Comparison of ENCODE assay signal across 1 cellular context in genomic region chr1:20630730-20631129, GRCh38.
A peak's percentile ranks its signal among the peaks of the same experiment; 100 is the strongest.
TF ChIP-seq lines count a peak whose summit lies in the region.

No MANE protein-coding gene starts in this region.

TF ChIP-seq in K562, 482 proteins besides CTCF, POLR2A, EP300 and RAD21 (continued from another document and continues in another):
- TF ChIP-seq OTX1 (CRISPR knock-in tag; IDR thresholded peaks at IDR 0.05) (no peak), GATAD2B (IDR thresholded peaks at IDR 0.05; ENCODE audit: borderline replicate concordance) (no peak), PRMT5 (CRISPR knock-in tag; IDR thresholded peaks at IDR 0.05) (no peak), RBM15 (IDR thresholded peaks at IDR 0.05; ENCODE audit: insufficient read depth, low read length) (no peak), IRF9 (tag; IDR thresholded peaks at IDR 0.05) (no peak), REST (CRISPR knock-in tag; IDR thresholded peaks at IDR 0.05; ENCODE audit: low read depth) (no peak), KAT8 (IDR thresholded peaks at IDR 0.05; ENCODE audit: low read depth) (no peak), ZNF280A (IDR thresholded peaks at IDR 0.05; ENCODE audit: low read depth, partially characterized antibody) (peak; percentile 22), DPF2 (IDR thresholded peaks at IDR 0.05) (0 out of 2 replicates have a peak, but pooled peaks have one; percentile 59), ZNF253 (CRISPR knock-in tag; conservative IDR thresholded peaks at IDR 0.05) (no peak), KAT2B (IDR thresholded peaks at IDR 0.05; ENCODE audit: low read depth, low read length) (no peak), CCAR2 (IDR thresholded peaks at IDR 0.05; ENCODE audit: low read depth, low read length) (no peak), MAFF (IDR thresholded peaks at IDR 0.05; ENCODE audit: low read length) (peak; percentile 100), NEUROD1 (IDR thresholded peaks at IDR 0.05; ENCODE audit: borderline replicate concordance, low read depth, low read length, partially characterized antibody) (no peak), RB1 (IDR thresholded peaks at IDR 0.05; ENCODE audit: low read depth) (no peak), ATF7 (IDR thresholded peaks at IDR 0.05) (peak; percentile 67; the same call in 1 of the 2 replicates), ZBTB2 (IDR thresholded peaks at IDR 0.05) (no peak), NFYB (IDR thresholded peaks at IDR 0.05; ENCODE audit: extremely low read depth, insufficient read length) (no peak), ZNF778 (CRISPR knock-in tag; IDR thresholded peaks at IDR 0.05) (no peak), CBX5 (IDR thresholded peaks at IDR 0.05; ENCODE audit: borderline replicate concordance, low read depth) (no peak), SMARCE1 (IDR thresholded peaks at IDR 0.05) (0 out of 2 replicates have a peak, but pooled peaks have one; percentile 23), THRB (CRISPR knock-in tag; conservative IDR thresholded peaks at IDR 0.05) (no peak), JUN (IDR thresholded peaks at IDR 0.05; ENCODE audit: borderline replicate concordance, low read depth, low read length) (0 out of 2 replicates have a peak, but pooled peaks have one; percentile 19), JUN (CRISPR knock-in tag; IDR thresholded peaks at IDR 0.05; ENCODE audit: borderline replicate concordance) (no peak), HNRNPK (IDR thresholded peaks at IDR 0.05; ENCODE audit: low read depth, low read length, poor library complexity, severe bottlenecking) (no peak), PTTG1 (tag; IDR thresholded peaks at IDR 0.05; ENCODE audit: low read depth) (no peak), CREM (IDR thresholded peaks at IDR 0.05; ENCODE audit: low read depth) (0 out of 2 replicates have a peak, but pooled peaks have one; percentile 17), E2F1 (CRISPR knock-in tag; IDR thresholded peaks at IDR 0.05) (no peak), CREB1 (IDR thresholded peaks at IDR 0.05) (peak; percentile 28; the same call in 1 of the 2 replicates), CREB1 (CRISPR knock-in tag; IDR thresholded peaks at IDR 0.05) (no peak), ARHGAP35 (IDR thresholded peaks at IDR 0.05; ENCODE audit: partially characterized antibody) (no peak), KLF13 (tag; IDR thresholded peaks at IDR 0.05; ENCODE audit: borderline replicate concordance, low read depth) (no peak), GABPB2 (CRISPR knock-in tag; conservative IDR thresholded peaks at IDR 0.05) (no peak), ZNF165 (CRISPR knock-in tag; IDR thresholded peaks at IDR 0.05; ENCODE audit: borderline replicate concordance) (no peak), ETS2 (tag; IDR thresholded peaks at IDR 0.05; ENCODE audit: borderline replicate concordance, poor library complexity, severe bottlenecking) (no peak), ZNF318 (IDR thresholded peaks at IDR 0.05; ENCODE audit: borderline replicate concordance in 1 of 2, low read depth in 1 of 2) (no peak)
